2 cellular contexts compared by ENCODE assay signal in genomic region chr2:72031346-72032115, GRCh38.
TF ChIP-seq lines count a peak whose summit lies in the region.

No MANE protein-coding gene starts in this region.

TF ChIP-seq in SK-N-SH, 30 proteins besides CTCF, POLR2A, EP300 and RAD21 (continued from another document):
- TF ChIP-seq EZH2phosphoT487 (IDR thresholded peaks at IDR 0.05; ENCODE audit: borderline replicate concordance, low read depth) (no peak), GATA2 (CRISPR knock-in tag; IDR thresholded peaks at IDR 0.05) (no peak), MXI1 (IDR thresholded peaks at IDR 0.05; ENCODE audit: low read depth, low read length) (no peak), YY1 (IDR thresholded peaks at IDR 0.05; ENCODE audit: low read depth) (no peak), TEAD4 (IDR thresholded peaks at IDR 0.05; ENCODE audit: borderline replicate concordance, insufficient read depth) (no peak), JUND (IDR thresholded peaks at IDR 0.05) (no peak), MAX (IDR thresholded peaks at IDR 0.05; ENCODE audit: low read depth) (no peak)
TF ChIP-seq in SK-N-SH: peak in this region for 0.

TF ChIP-seq in SK-N-SH treated with all-trans-retinoic acid at 6 μM for 48 hours, 23 proteins besides CTCF, POLR2A, EP300 and RAD21 (continued from another document):
- no peak for TF ChIP-seq BACH2 (CRISPR knock-in tag; IDR thresholded peaks at IDR 0.05; ENCODE audit: borderline replicate concordance)
- no peak for TF ChIP-seq TCF4 (CRISPR knock-in tag; IDR thresholded peaks at IDR 0.05; ENCODE audit: borderline replicate concordance)
- no peak for TF ChIP-seq RARB (CRISPR knock-in tag; IDR thresholded peaks at IDR 0.05)
- no peak for TF ChIP-seq ZNF565 (CRISPR knock-in tag; conservative IDR thresholded peaks at IDR 0.05; ENCODE audit: low read depth)
- TF ChIP-seq ESRRG (CRISPR knock-in tag; IDR thresholded peaks at IDR 0.05) = no peak
- TF ChIP-seq ZFP3 (CRISPR knock-in tag; IDR thresholded peaks at IDR 0.05) = no peak
- no peak for TF ChIP-seq SNAI2 (CRISPR knock-in tag; IDR thresholded peaks at IDR 0.05)
- no peak for TF ChIP-seq CSRNP3 (CRISPR knock-in tag; IDR thresholded peaks at IDR 0.05)
TF ChIP-seq in SK-N-SH treated with all-trans-retinoic acid at 6 μM for 48 hours: peak in this region for 0.
